23 cellular contexts compared by ENCODE assay signal in the genomic region with DNA sequence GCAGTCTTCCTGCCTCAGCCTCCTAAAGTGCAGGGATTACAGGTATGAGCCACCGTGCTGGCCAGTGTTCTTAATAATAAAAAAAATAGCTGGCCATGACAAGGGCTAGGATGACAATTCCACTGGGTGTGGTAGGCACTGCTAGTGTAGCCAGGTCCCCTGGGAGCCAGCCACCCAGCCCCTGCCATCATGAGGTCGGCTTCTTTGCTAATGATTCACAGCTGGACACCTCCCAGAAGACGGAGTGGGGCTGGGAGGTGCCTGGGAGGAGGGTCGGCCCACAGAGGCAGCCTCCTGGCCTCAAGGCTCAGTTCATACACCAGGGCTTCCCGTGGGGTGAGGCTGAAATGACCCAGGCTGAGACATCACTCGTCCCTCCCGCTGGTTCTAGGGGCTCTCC.
"Had no signal": no experiment of that assay in that cellular context is flagged by ENCODE, and none has a peak within 500 bp of the region (broad histone marks: within the 10 kb centered on the region; RNA-seq: fewer than 3 reads in every experiment).

No MANE protein-coding gene starts in this region.

- H3K27ac ChIP-seq: brain microvascular endothelial cell, coronary artery, pancreas, right lobe of liver, thoracic aorta, upper lobe of left lung had no signal

- H3K4me2 ChIP-seq: smooth muscle cell had no signal

- DNase-seq: activated CD4-positive, alpha-beta memory T cell treated with anti-CD3 and anti-CD28 coated beads, Interleukin-2, amount 10 ng/mL, durations not matched to agents 7 days and 5 days; activated CD4-positive, alpha-beta T cell treated with anti-CD3 and anti-CD28 coated beads for 48 hours; activated CD4-positive, CD25-positive, alpha-beta regulatory T cell; activated CD8-positive, alpha-beta memory T cell treated with anti-CD3 and anti-CD28 coated beads, Interleukin-2, amount 10 ng/mL, durations not matched to agents 7 days and 5 days; activated naive CD4-positive, alpha-beta T cell treated with anti-CD3 and anti-CD28 coated beads for 36 hours; activated naive CD8-positive, alpha-beta T cell treated with anti-CD3 and anti-CD28 coated beads, Interleukin-2, amount 50 U/mL, for 24 hours; activated T-cell treated with anti-CD3 and anti-CD28 coated beads, Interleukin-2, amount 50 U/mL, for 1 hour; anterior cingulate cortex; brain microvascular endothelial cell; central memory CD4-positive, alpha-beta T cell; erythroblast; head of caudate nucleus; mesenchymal stem cell; naive thymus-derived CD8-positive, alpha-beta T cell; stimulated activated CD4-positive, alpha-beta T cell treated with anti-CD3 and anti-CD28 coated beads, Interleukin-4, amount 100 ng/mL, for 4 hours; stimulated activated naive B cell treated with anti-CD40 and anti-IgM and Interleukin-4, amounts not matched to agents 10 μg/mL and 1 μg/mL and 100 μg/mL, for 72 hours; T1000; upper lobe of left lung had no signal

- H3K9me3 ChIP-seq: pancreas, right lobe of liver, thoracic aorta, upper lobe of left lung had no signal

- H3K36me3 ChIP-seq: brain microvascular endothelial cell, pancreas, right lobe of liver, thoracic aorta, upper lobe of left lung had no signal

- H3K4me3 ChIP-seq: coronary artery, pancreas, right lobe of liver, smooth muscle cell, thoracic aorta, upper lobe of left lung had no signal

- H3K27me3 ChIP-seq: brain microvascular endothelial cell, pancreas, right lobe of liver, upper lobe of left lung had no signal

- H3K4me1 ChIP-seq: pancreas, right lobe of liver had no signal
